Comparison of ENCODE assay signal across 14 cellular contexts in genomic region chr7:46603780-46604725, GRCh38.
DNase-seq lines count a peak whose midpoint lies in the region; ATAC-seq and TF ChIP-seq lines count a peak whose summit lies in the region.
"Had no signal": no experiment of that assay in that cellular context is flagged by ENCODE, and none has a peak within 500 bp of the region (broad histone marks: within the 10 kb centered on the region; RNA-seq: fewer than 3 reads in every experiment).

No MANE protein-coding gene starts in this region.

- ATAC-seq in heart right ventricle (peak; percentile 81 to 98 (median 95)), GM21737 (IDR thresholded peaks at IDR 0.05; ENCODE audit: unreplicated experiment) (no peak)
- ATAC-seq: GM23338; stimulated activated memory B cell treated with anti-CD40 and anti-IgM and Interleukin-4, amounts not matched to agents 10 μg/mL and 1 μg/mL and 100 μg/mL, for 72 hours had no signal

- peaks cover 15 to 43% (median 23%) of the 10 kb centered on the region in 9 donors for H3K4me1 ChIP-seq in heart right ventricle

- TF ChIP-seq CTCF in astrocyte of the spinal cord (IDR thresholded peaks at IDR 0.05; ENCODE audit: low read depth, low read length), result no peak
- TF ChIP-seq CTCF in heart right ventricle (IDR thresholded peaks at IDR 0.05), result no peak
- no peak for TF ChIP-seq CTCF in progenitor cell of endocrine pancreas (IDR thresholded peaks at IDR 0.05; ENCODE audit: unreplicated experiment)

- WGBS in heart right ventricle, 2 donors, result 9 to 12% methylated on average over 14 of the region's 14 CpGs

- H3K4me1 Mint-ChIP-seq in progenitor cell of endocrine pancreas (ENCODE audit: low read depth), result peaks cover 4% of the 10 kb centered on the region
- H3K4me1 Mint-ChIP-seq: GM23338; stimulated activated memory B cell treated with anti-CD40 and anti-IgM and Interleukin-4, amounts not matched to agents 10 μg/mL and 1 μg/mL and 100 μg/mL, for 72 hours had no signal

- no peaks in the 10 kb centered on the region for H3K27me3 Mint-ChIP-seq in progenitor cell of endocrine pancreas
- H3K27me3 Mint-ChIP-seq: stimulated activated memory B cell treated with anti-CD40 and anti-IgM and Interleukin-4, amounts not matched to agents 10 μg/mL and 1 μg/mL and 100 μg/mL, for 72 hours had no signal

- H3K9me3 ChIP-seq in heart right ventricle, result no peaks in the 10 kb centered on the region

- no peaks in the 10 kb centered on the region for H3K36me3 Mint-ChIP-seq in progenitor cell of endocrine pancreas (ENCODE audit: insufficient read depth)
- H3K36me3 Mint-ChIP-seq: stimulated activated memory B cell treated with anti-CD40 and anti-IgM and Interleukin-4, amounts not matched to agents 10 μg/mL and 1 μg/mL and 100 μg/mL, for 72 hours had no signal

- peak overlapping the region; percentile 32 for H3K27ac Mint-ChIP-seq in progenitor cell of endocrine pancreas
- H3K27ac Mint-ChIP-seq: GM23338; stimulated activated memory B cell treated with anti-CD40 and anti-IgM and Interleukin-4, amounts not matched to agents 10 μg/mL and 1 μg/mL and 100 μg/mL, for 72 hours; T-helper 1 cell treated with Interleukin-12 subunit alpha and Interleukin-12 subunit beta and Interleukin-4 antibody, amounts not matched to agents 30 μg/mL and 1 μg/mL, for 36 hours had no signal

- H3K27ac ChIP-seq in heart right ventricle, result peak overlapping the region; percentile 38 to 89 (median 76)

- intact Hi-C loops in heart right ventricle (cut with DNase I), result loop anchor here in 1 of 10 donors (5.0 to 10.0 kb wide), 4 partner anchors 141 to 483 kb away; no protein-coding TSS in a partner anchor

- H3K4me3 ChIP-seq in astrocyte of the spinal cord (ENCODE audit: low read depth, low read length), result no peak overlapping the region
- H3K4me3 ChIP-seq in heart right ventricle, result no peak overlapping the region
- H3K4me3 ChIP-seq: GM23338 had no signal

- no peaks in the 10 kb centered on the region for H3K9me3 Mint-ChIP-seq in progenitor cell of endocrine pancreas (ENCODE audit: low read depth)
- H3K9me3 Mint-ChIP-seq: GM23338 had no signal

- H3K36me3 ChIP-seq in heart right ventricle, result no peaks in the 10 kb centered on the region

- H3K27me3 ChIP-seq in heart right ventricle, result no peaks in the 10 kb centered on the region

- H3K4me3 Mint-ChIP-seq in progenitor cell of endocrine pancreas (ENCODE audit: low read depth), result no peak overlapping the region
- H3K4me3 Mint-ChIP-seq: GM23338; stimulated activated memory B cell treated with anti-CD40 and anti-IgM and Interleukin-4, amounts not matched to agents 10 μg/mL and 1 μg/mL and 100 μg/mL, for 72 hours; T-helper 1 cell treated with Interleukin-12 subunit alpha and Interleukin-12 subunit beta and Interleukin-4 antibody, amounts not matched to agents 30 μg/mL and 1 μg/mL, for 36 hours had no signal

- in situ Hi-C loops in astrocyte of the spinal cord (cut with HindIII; ENCODE audit: low sequenced_read_pairs), result no loop called here

- peak; percentile 82 for DNase-seq in AG08395 (ENCODE audit: low spot score)
- DNase-seq in astrocyte of the spinal cord (ENCODE audit: low read depth, low spot score), result peak; percentile 66
- peak; percentile 87 for DNase-seq in heart right ventricle
- no peak for DNase-seq in progenitor cell of endocrine pancreas (ENCODE audit: low spot score, unreplicated experiment)
- DNase-seq in T-helper 2 cell, result no peak
- no peak for DNase-seq in T-helper 9 cell
- no peak for DNase-seq in stimulated activated naive CD4-positive, alpha-beta T cell (lab: John Stamatoyannopoulos, UW)
- DNase-seq: ACHN, NCI-H2107, occipital lobe had no signal

Comparison
In these comparisons a context has a peak if more than half of its experiments do, and no peak if none do; other contexts are left out.
1. DNase-seq: peak in AG08395 (single experiment), astrocyte of the spinal cord (single experiment) and heart right ventricle (2 of 2); none in progenitor cell of endocrine pancreas (single experiment), T-helper 2 cell (0 of 5), T-helper 9 cell (single experiment) and stimulated activated naive CD4-positive, alpha-beta T cell (0 of 6).